ENCODE assay signal across 11 cellular contexts in genomic region chrX:39194673-39195072, GRCh38.
"Had no signal": no experiment of that assay in that cellular context is flagged by ENCODE, and none has a peak within 500 bp of the region (broad histone marks: within the 10 kb centered on the region; RNA-seq: fewer than 3 reads in every experiment).

No MANE protein-coding gene starts in this region.

- DNase-seq: activated CD4-positive, CD25-positive, alpha-beta regulatory T cell; activated T-cell treated with anti-CD3 and anti-CD28 coated beads, Interleukin-2, amount 50 U/mL, for 1 hour; amniotic stem cell; brain microvascular endothelial cell; immature natural killer cell; lower lobe of right lung; naive thymus-derived CD4-positive, alpha-beta T cell; right cardiac atrium; stomach had no signal

- H3K36me3 ChIP-seq: brain microvascular endothelial cell, lower lobe of right lung, stomach, thoracic aorta had no signal

- H3K27me3 ChIP-seq: brain microvascular endothelial cell had no signal

- ATAC-seq: activated naive CD4-positive, alpha-beta T cell treated with anti-CD3 and anti-CD28 coated beads, Interleukin-2, amount 50 U/mL, for 72 hours; lower lobe of right lung; naive thymus-derived CD4-positive, alpha-beta T cell; right cardiac atrium had no signal

- H3K9me3 ChIP-seq: lower lobe of right lung, thoracic aorta had no signal

- H3K27ac ChIP-seq: brain microvascular endothelial cell, lower lobe of right lung, stomach, thoracic aorta had no signal

- H3K4me3 ChIP-seq: lower lobe of right lung, stomach, thoracic aorta had no signal

- H3K4me1 ChIP-seq: lower lobe of right lung had no signal
